Comparison of ENCODE assay signal across 9 cellular contexts in the genomic region with DNA sequence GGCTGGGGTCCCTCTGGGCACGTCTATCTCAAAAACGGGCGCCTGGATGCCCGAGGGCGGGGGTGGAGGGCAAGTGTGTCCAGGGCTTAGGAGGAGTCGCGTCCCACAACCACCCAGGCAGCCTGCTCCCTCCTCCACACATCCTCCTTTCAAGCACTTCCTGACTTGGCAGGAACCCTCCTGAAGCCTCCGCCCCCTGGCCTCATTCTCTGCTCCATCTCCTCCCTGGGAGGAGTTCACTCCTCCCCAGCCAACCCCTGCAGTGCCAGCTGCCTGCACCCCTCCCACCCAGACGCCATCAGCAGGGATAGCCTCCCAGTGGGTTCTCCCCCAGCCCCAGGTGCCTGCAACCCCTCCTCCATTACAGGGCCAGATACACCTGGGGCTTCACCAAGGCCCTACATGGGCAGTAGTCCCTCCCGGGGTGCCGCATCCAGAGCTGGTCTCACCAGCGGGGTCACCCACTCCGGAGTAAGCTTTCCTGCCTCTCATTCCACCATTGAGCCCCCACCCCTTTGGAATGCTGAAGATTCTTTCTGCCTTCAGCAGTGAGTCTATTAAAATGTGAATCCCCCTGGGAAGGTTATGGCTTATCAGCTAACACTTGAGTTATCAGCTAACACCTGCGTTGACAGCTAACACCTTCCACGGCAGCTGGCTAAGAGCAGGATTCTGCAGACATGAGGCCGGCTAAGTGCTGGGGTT. TPM values are rescaled to one million over a fixed set of nuclear protein-coding genes. Genes with fewer than 3 reads are reported as not detected.
DNase-seq lines count a peak whose midpoint lies in the region; ATAC-seq and TF ChIP-seq lines count a peak whose summit lies in the region.
"Had no signal": no experiment of that assay in that cellular context is flagged by ENCODE, and none has a peak within 500 bp of the region (broad histone marks: within the 10 kb centered on the region; RNA-seq: fewer than 3 reads in every experiment).

No MANE protein-coding gene starts in this region.

- H3K4me3 ChIP-seq in GM23248 = peak overlapping the region; percentile 45; the same call in 1 of the 2 replicates
- peak overlapping the region; percentile 46 for H3K4me3 ChIP-seq in effector memory CD4-positive, alpha-beta T cell (ENCODE audit: insufficient read depth, low read depth, low read length, poor library complexity, severe bottlenecking)
- H3K4me3 ChIP-seq in thyroid gland (replicated peaks in 1 of 3) = peak overlapping the region in 1 of 3 donors; percentile 17

- H3K4me2 ChIP-seq in GM23248 (ENCODE audit: unreplicated experiment) = peak overlapping the region; percentile 57

- H3K9me2 ChIP-seq in GM23248 (ENCODE audit: insufficient read depth) = no peaks in the 10 kb centered on the region

- no peak for TF ChIP-seq CTCF in thyroid gland (IDR thresholded peaks at IDR 0.05)

- in situ Hi-C loops in ACHN (cut with HindIII; ENCODE audit: low pct_ligation_motif_present, low pct_unique_long_range_greater_than_20kb, low sequenced_read_pairs) (no loop called here), GM23248 (cut with MboI) (no loop called here)

- ATAC-seq in HG03342 (IDR thresholded peaks at IDR 0.05; ENCODE audit: unreplicated experiment) = no peak

- peak in 1 of 2 donors; percentile 50 for TF ChIP-seq POLR2A in thyroid gland (IDR thresholded peaks at IDR 0.05)

- H3F3A ChIP-seq in GM23248 (ENCODE audit: insufficient read depth) = no peaks in the 10 kb centered on the region

- intact Hi-C loops in thyroid gland (cut with DNase I) = no loop called here

- DNase-seq in ACHN (peak; percentile 60), GM23248 (peak; percentile 81), NCI-H446 treated with DMSO at 0.1 percent for 48 hours (lab: John Stamatoyannopoulos, UW) (peak; percentile 74), mucosa of gallbladder (ENCODE audit: low spot score) (peak; percentile 60), thyroid gland (peak; percentile 92 to 93)
- DNase-seq in activated CD4-positive, alpha-beta T cell treated with anti-CD3 and anti-CD28 coated beads, Interleukin-2, amount 50 U/mL, for 48 hours = peak; percentile 64 to 71
- DNase-seq in effector memory CD4-positive, alpha-beta T cell = peak; percentile 30 to 39 (median 36)

- H3K27ac ChIP-seq in GM23248 (no peak overlapping the region), thyroid gland (peak overlapping the region in 2 of 3 donors; percentile 41 to 57)
- H3K27ac ChIP-seq in effector memory CD4-positive, alpha-beta T cell (ENCODE audit: insufficient read depth, low read length, poor library complexity, severe bottlenecking) = peak overlapping the region; percentile 61
- H3K27ac ChIP-seq: epithelial cell of prostate had no signal

- H3K79me2 ChIP-seq in GM23248 (ENCODE audit: insufficient read depth) = no peaks in the 10 kb centered on the region

- peak overlapping the region; percentile 77 for H2AFZ ChIP-seq in GM23248

- no peaks in the 10 kb centered on the region for H3K36me3 ChIP-seq in GM23248 (ENCODE audit: low read depth)
- no peaks in the 10 kb centered on the region for H3K36me3 ChIP-seq in effector memory CD4-positive, alpha-beta T cell (ENCODE audit: control insufficient read depth, insufficient read depth, low read length)
- no peaks in the 10 kb centered on the region for H3K36me3 ChIP-seq in thyroid gland

- peak overlapping the region; percentile 40; the same call in 1 of the 2 replicates for H3K9ac ChIP-seq in GM23248

- no peaks in the 10 kb centered on the region for H3K9me3 ChIP-seq in GM23248 (ENCODE audit: low read depth)
- H3K9me3 ChIP-seq in effector memory CD4-positive, alpha-beta T cell (ENCODE audit: control insufficient read depth, low read length) = no peaks in the 10 kb centered on the region
- no peaks in the 10 kb centered on the region for H3K9me3 ChIP-seq in thyroid gland

- no peaks in the 10 kb centered on the region for H4K20me1 ChIP-seq in GM23248 (ENCODE audit: insufficient read depth)

- no peaks in the 10 kb centered on the region for H3K27me3 ChIP-seq in GM23248 (replicated peaks; ENCODE audit: insufficient read depth)
- no peaks in the 10 kb centered on the region for H3K27me3 ChIP-seq in effector memory CD4-positive, alpha-beta T cell (replicated peaks; ENCODE audit: control insufficient read depth, insufficient read depth, low read length, poor library complexity, severe bottlenecking)
- H3K27me3 ChIP-seq in thyroid gland = no peaks in the 10 kb centered on the region

- H3K4me1 ChIP-seq in GM23248 (ENCODE audit: insufficient read depth) = peaks cover 5% of the 10 kb centered on the region
- H3K4me1 ChIP-seq in effector memory CD4-positive, alpha-beta T cell (ENCODE audit: control insufficient read depth, insufficient read depth, low read length, poor library complexity, severe bottlenecking) = peaks cover 71% of the 10 kb centered on the region
- H3K4me1 ChIP-seq in thyroid gland = peaks cover 8 to 33% of the 10 kb centered on the region in 2 donors

- WGBS in GM23248 (ENCODE audit: low coverage in 1 of 2, low lambda C conversion rate in 2 of 2, missing lambda C conversion rate in 2 of 2), 2 experiments = 31 to 43% methylated on average over 9 to 16 of the region's 16 CpGs
- WGBS in thyroid gland, 2 donors = 4 to 25% methylated on average over 9 to 16 of the region's 16 CpGs

RNA-seq across cellular contexts. Expression of gene RTN4R, which starts 24.4 kb away (rescaled TPM):
- total RNA-seq in GM23248 (2014; rRNA removed; shearing (Covaris generic)) = 1.4 TPM in 1 of 2 replicates, not detected in the other
- polyA plus RNA-seq in GM23248 (2016; fragmentation: Nextera tagmentation; extraction: Ambion mirVana) = 0.25 and 0.47 TPM in 2 replicates
- 2.0 TPM for total RNA-seq in mucosa of gallbladder
- 1 to 10 TPM; 4.0 to 8.6 (median 5.9) TPM for total RNA-seq in thyroid gland

Comparison
In these comparisons a context has a peak if more than half of its experiments do, and no peak if none do; other contexts are left out.
1. DNase-seq: peak in every context shown above with its lines; median percentile 92 in thyroid gland; 81 in GM23248; 74 in NCI-H446 treated with DMSO at 0.1 percent for 48 hours; 68 in activated CD4-positive, alpha-beta T cell treated with anti-CD3 and anti-CD28 coated beads, Interleukin-2, amount 50 U/mL, for 48 hours; 60 in ACHN; 60 in mucosa of gallbladder; 36 in effector memory CD4-positive, alpha-beta T cell.